In the genomic region with DNA sequence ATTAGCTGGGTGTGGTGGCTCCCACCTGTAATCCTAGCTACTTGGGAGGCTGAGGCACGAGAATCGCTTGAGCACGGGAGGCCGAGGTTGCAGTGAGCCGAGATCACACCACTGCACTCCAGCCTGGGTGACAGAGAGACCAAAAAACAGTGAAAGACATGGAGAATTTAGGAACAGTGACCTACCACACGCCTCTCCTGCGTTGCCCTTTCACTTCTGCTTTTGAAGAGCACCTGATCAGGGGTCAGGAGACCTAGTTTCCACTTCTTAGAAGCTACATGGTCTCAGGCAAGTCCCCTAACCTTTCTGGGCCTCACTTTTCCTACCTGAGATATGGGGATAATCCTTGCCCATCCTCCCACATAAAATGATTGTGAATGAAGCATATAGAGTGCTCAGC, we compare ENCODE assay signal across 1 cellular context.
A peak's percentile ranks its signal among the peaks of the same experiment; 100 is the strongest.
TF ChIP-seq lines count a peak whose summit lies in the region.

No MANE protein-coding gene starts in this region.

TF ChIP-seq in HepG2, 621 proteins besides CTCF, POLR2A, EP300 and RAD21:
- TF ChIP-seq CC2D1A (CRISPR knock-in tag; IDR thresholded peaks at IDR 0.05) (no peak), ZNF629 (CRISPR knock-in tag; conservative IDR thresholded peaks at IDR 0.05) (peak; percentile 55; the same call in 1 of the 2 replicates), ZFP91 (CRISPR knock-in tag; IDR thresholded peaks at IDR 0.05; ENCODE audit: borderline replicate concordance) (no peak)
